ENCODE assay signal across 12 cellular contexts in genomic region chr12:95096852-95097251, GRCh38. TPM values are rescaled to one million over a fixed set of nuclear protein-coding genes. Genes with fewer than 3 reads are reported as not detected.
DNase-seq lines count a peak whose midpoint lies in the region; ATAC-seq and TF ChIP-seq lines count a peak whose summit lies in the region.
"Had no signal": no experiment of that assay in that cellular context is flagged by ENCODE, and none has a peak within 500 bp of the region (broad histone marks: within the 10 kb centered on the region; RNA-seq: fewer than 3 reads in every experiment).

No MANE protein-coding gene starts in this region.

- H3K27me3 ChIP-seq in SK-N-SH (ENCODE audit: insufficient read depth) (no peaks in the 10 kb centered on the region), left ventricle myocardium inferior (ENCODE audit: low read depth) (no peaks in the 10 kb centered on the region), psoas muscle (ENCODE audit: insufficient read depth in 3 of 3, low read length in 2 of 3) (no peaks in the 10 kb centered on the region)

- peaks cover 21% of the 10 kb centered on the region; the same call in 1 of the 2 replicates for H3K36me3 Mint-ChIP-seq in HFFc6 (ENCODE audit: low read depth)
- H3K36me3 Mint-ChIP-seq: activated naive CD8-positive, alpha-beta T cell; CD4-positive, alpha-beta memory T cell; immature natural killer cell had no signal

- H2AFZ ChIP-seq in SK-N-SH (ENCODE audit: low read depth), result no peak overlapping the region
- H2AFZ ChIP-seq: parathyroid adenoma had no signal

- POLR2A ChIA-PET in SK-N-SH (lab: Yijun Ruan, JAX), result no interaction called here

- intact Hi-C loops in left ventricle myocardium inferior (cut with micrococcal nuclease) (no loop called here), psoas muscle (cut with DNase I) (no loop called here)

- H3F3A ChIP-seq in SK-N-SH (replicated peaks; ENCODE audit: insufficient read depth), result no peaks in the 10 kb centered on the region

- H3K4me3 Mint-ChIP-seq in HFFc6, result no peak overlapping the region
- H3K4me3 Mint-ChIP-seq: activated naive CD8-positive, alpha-beta T cell; CD4-positive, alpha-beta memory T cell; immature natural killer cell had no signal

- peak; percentile 54 for DNase-seq in H4 (ENCODE audit: low spot score)
- DNase-seq in SK-N-SH, result no peak
- no peak for DNase-seq in left ventricle myocardium inferior
- no peak for DNase-seq in psoas muscle
- no peak for DNase-seq in activated naive CD4-positive, alpha-beta T cell treated with anti-CD3 and anti-CD28 coated beads, Interleukin-2, amount 50 U/mL, for 16 hours
- no peak for DNase-seq in HFFc6
- DNase-seq in activated CD8-positive, alpha-beta memory T cell treated with anti-CD3 and anti-CD28 coated beads, Interleukin-2, amount 50 U/mL, for 48 hours, result no peak
- DNase-seq: CD4-positive, alpha-beta memory T cell; immature natural killer cell had no signal

- H3K36me3 ChIP-seq in SK-N-SH (replicated peaks in 1 of 2; ENCODE audit: control insufficient read depth in 1 of 2, insufficient read depth in 2 of 2, low read length in 1 of 2) (peaks cover 11 to 15% of the 10 kb centered on the region in 2 experiments), left ventricle myocardium inferior (peaks cover 13% of the 10 kb centered on the region), psoas muscle (ENCODE audit: insufficient read depth in 1 of 2, low read depth in 1 of 2) (peaks cover 0 to 9% of the 10 kb centered on the region in 2 donors)

- H4K20me1 ChIP-seq in SK-N-SH (ENCODE audit: insufficient read depth), result no peaks in the 10 kb centered on the region

- ATAC-seq in psoas muscle (peak; percentile 36 to 53 (median 44)), GM19023 (IDR thresholded peaks at IDR 0.05; ENCODE audit: unreplicated experiment) (no peak)

- H3K27ac ChIP-seq in SK-N-SH (ENCODE audit: low read depth in 2 of 2, low read length in 1 of 2) (no peak overlapping the region), left ventricle myocardium inferior (replicated peaks) (peak overlapping the region; percentile 54), psoas muscle (peak overlapping the region; percentile 23)
- H3K27ac ChIP-seq: parathyroid adenoma had no signal

- no peak overlapping the region for H3K4me2 ChIP-seq in SK-N-SH

- H3K79me2 ChIP-seq in SK-N-SH (ENCODE audit: insufficient read depth), result no peaks in the 10 kb centered on the region
- H3K79me2 ChIP-seq: parathyroid adenoma had no signal

- peaks cover 1% of the 10 kb centered on the region; the same call in 1 of the 2 replicates for H3K27me3 Mint-ChIP-seq in HFFc6 (ENCODE audit: insufficient read depth)
- H3K27me3 Mint-ChIP-seq: activated naive CD8-positive, alpha-beta T cell had no signal

- 48% methylated on average over 3 of the region's 3 CpGs for WGBS in SK-N-SH (ENCODE audit: low lambda C conversion rate)
- WGBS in psoas muscle, 3 donors, result 15 to 27% (median 17%) methylated on average over 3 of the region's 3 CpGs

- CTCF ChIA-PET in SK-N-SH (lab: Yijun Ruan, JAX), result interaction anchor here (2.1 kb wide), 1 partner anchor 240 kb away, joined by 7 read pairs; no protein-coding TSS in a partner anchor

- no peak for TF ChIP-seq RAD21 in SK-N-SH (IDR thresholded peaks at IDR 0.05; ENCODE audit: low read length)

- no peak overlapping the region for H3K27ac Mint-ChIP-seq in HFFc6
- H3K27ac Mint-ChIP-seq: activated naive CD8-positive, alpha-beta T cell; CD4-positive, alpha-beta memory T cell; immature natural killer cell had no signal

- no peaks in the 10 kb centered on the region; a peak in 1 of 4 replicates for H3K4me1 ChIP-seq in SK-N-SH (ENCODE audit: control insufficient read depth in 1 of 2, insufficient read depth in 2 of 2, low read depth in 1 of 2, low read length in 1 of 2)
- peaks cover 39% of the 10 kb centered on the region for H3K4me1 ChIP-seq in left ventricle myocardium inferior
- H3K4me1 ChIP-seq in psoas muscle, result peaks cover 14% of the 10 kb centered on the region
- H3K4me1 ChIP-seq: parathyroid adenoma had no signal

- peaks cover 23% of the 10 kb centered on the region for H3K4me1 Mint-ChIP-seq in HFFc6 (ENCODE audit: low read depth)
- H3K4me1 Mint-ChIP-seq: CD4-positive, alpha-beta memory T cell; immature natural killer cell had no signal

- H3K9me3 Mint-ChIP-seq in HFFc6, result no peaks in the 10 kb centered on the region
- H3K9me3 Mint-ChIP-seq: CD4-positive, alpha-beta memory T cell; immature natural killer cell had no signal

- no peak for TF ChIP-seq EP300 in SK-N-SH (IDR thresholded peaks at IDR 0.05; ENCODE audit: borderline replicate concordance in 1 of 2, low read depth in 1 of 2, low read length in 1 of 2)

- no peak overlapping the region for H3K9ac ChIP-seq in SK-N-SH
- H3K9ac ChIP-seq: parathyroid adenoma had no signal

- no peaks in the 10 kb centered on the region for H3K9me2 ChIP-seq in SK-N-SH

- no peak for TF ChIP-seq CTCF in SK-N-SH (IDR thresholded peaks at IDR 0.05)
- no peak for TF ChIP-seq CTCF in left ventricle myocardium inferior (IDR thresholded peaks at IDR 0.05; ENCODE audit: borderline replicate concordance)
- TF ChIP-seq CTCF in psoas muscle (IDR thresholded peaks at IDR 0.05), result no peak
- TF ChIP-seq CTCF in HFFc6 (IDR thresholded peaks at IDR 0.05), result no peak

- no peak overlapping the region for H3K4me3 ChIP-seq in SK-N-SH (ENCODE audit: low read depth in 2 of 2, low read length in 1 of 2)
- H3K4me3 ChIP-seq in left ventricle myocardium inferior, result no peak overlapping the region
- no peak overlapping the region for H3K4me3 ChIP-seq in psoas muscle

- H3K9me3 ChIP-seq in SK-N-SH, result no peaks in the 10 kb centered on the region
- no peaks in the 10 kb centered on the region for H3K9me3 ChIP-seq in left ventricle myocardium inferior (replicated peaks)
- H3K9me3 ChIP-seq in psoas muscle, result no peaks in the 10 kb centered on the region

TF ChIP-seq in SK-N-SH, 30 proteins besides CTCF, POLR2A, EP300 and RAD21:
- TF ChIP-seq GABPA (IDR thresholded peaks at IDR 0.05; ENCODE audit: low read depth) (no peak), TCF12 (IDR thresholded peaks at IDR 0.05) (peak; percentile 31; the same call in 1 of the 2 replicates), TAF1 (IDR thresholded peaks at IDR 0.05; ENCODE audit: borderline replicate concordance, low read depth, low read length) (no peak), PBX3 (IDR thresholded peaks at IDR 0.05) (0 out of 2 replicates have a peak, but pooled peaks have one; percentile 17), TEAD4 (IDR thresholded peaks at IDR 0.05; ENCODE audit: borderline replicate concordance, insufficient read depth) (no peak), EZH2phosphoT487 (IDR thresholded peaks at IDR 0.05; ENCODE audit: borderline replicate concordance, low read depth) (no peak), JUND (IDR thresholded peaks at IDR 0.05) (no peak), FOXM1 (IDR thresholded peaks at IDR 0.05; ENCODE audit: low read depth) (no peak)

RNA-seq across cellular contexts. Expression of gene NR2C1, which starts 23.4 kb away (rescaled TPM):
- 7.6 and 22.0 TPM in 2 replicates for total RNA-seq in H4 (2014; rRNA removed; shearing (Covaris generic))
- polyA plus RNA-seq in SK-N-SH (2012; rRNA removed) (15.9 and 19.1 TPM in 2 replicates), psoas muscle (10 to 100 TPM; 15.0 to 20.5 (median 19.9) TPM)
- polyA plus RNA-seq in SK-N-SH (2012; cell fraction: cytosol; rRNA removed), result 7.6 and 9.0 TPM in 2 replicates
- 45.0 and 103 TPM in 2 replicates for polyA plus RNA-seq in SK-N-SH (2012; cell fraction: nucleus; rRNA removed)
- total RNA-seq in left ventricle myocardium inferior (40.1 TPM), psoas muscle (10 to 100 TPM; 19.9 to 32.3 (median 29.3) TPM)
- 10 to 100 TPM; 15.3 to 25.8 (median 19.7) TPM for total RNA-seq in HFFc6 (2021; fragmentation: NEBNext Ultra II Directional; extraction: Animal tissue kit (Norgen Biotek cat#: 25700))

Comparison
In these comparisons a context has a peak if more than half of its experiments do, and no peak if none do; other contexts are left out.
1. H3K27ac ChIP-seq: peak in left ventricle myocardium inferior (single experiment) and psoas muscle (single experiment); none in SK-N-SH (0 of 2).